26 cellular contexts compared by ENCODE assay signal in genomic region chrX:30751497-30751896, GRCh38.
"Had no signal": no experiment of that assay in that cellular context is flagged by ENCODE, and none has a peak within 500 bp of the region (broad histone marks: within the 10 kb centered on the region; RNA-seq: fewer than 3 reads in every experiment).

No MANE protein-coding gene starts in this region.

- FAIRE-seq: kidney had no signal

- H3K27ac Mint-ChIP-seq: activated B cell treated with CpG ODN at 0.5 μM for 24 hours; activated CD8-positive, alpha-beta T cell treated with anti-CD3 and anti-CD28 coated beads for 36 hours; activated naive CD4-positive, alpha-beta T cell treated with anti-CD3 and anti-CD28 coated beads, Interleukin-2, amount 50 U/mL, for 24 hours; activated naive CD8-positive, alpha-beta T cell treated with anti-CD3 and anti-CD28 coated beads, Interleukin-2, amount 50 U/mL, for 24 hours; activated T-helper 17 cell treated with anti-CD3 and anti-CD28 coated beads, Interleukin-2, amount 50 U/mL, for 72 hours; nephron; stimulated activated naive CD8-positive, alpha-beta T cell treated with anti-CD3 and anti-CD28 coated beads, Interleukin-15, Interleukin-2, amounts not matched to agents 100 ng/mL and 50 ng/mL, for 24 hours; T-helper 2 cell treated with Interferon-gamma antibody and Interleukin-4, amounts not matched to agents 5 μg/mL and 100 μg/mL, for 36 hours; type B pancreatic cell had no signal

- H3K36me3 ChIP-seq: gastrocnemius medialis, right lobe of liver, thoracic aorta, uterus had no signal

- H3K4me1 Mint-ChIP-seq: activated B cell treated with CpG ODN at 0.5 μM for 24 hours; activated naive CD4-positive, alpha-beta T cell treated with anti-CD3 and anti-CD28 coated beads, Interleukin-2, amount 50 U/mL, for 24 hours; activated T-helper 17 cell treated with anti-CD3 and anti-CD28 coated beads, Interleukin-2, amount 50 U/mL, for 72 hours; central memory CD8-positive, alpha-beta T cell; nephron had no signal

- H3K4me1 ChIP-seq: gastrocnemius medialis, right lobe of liver, uterus had no signal

- H3K27ac ChIP-seq: gastrocnemius medialis, right lobe of liver, thoracic aorta, uterus had no signal

- H3K4me3 ChIP-seq: gastrocnemius medialis, mucosa of descending colon, right lobe of liver, thoracic aorta, uterus had no signal

- H3K36me3 Mint-ChIP-seq: activated naive CD4-positive, alpha-beta T cell treated with anti-CD3 and anti-CD28 coated beads, Interleukin-2, amount 50 U/mL, for 24 hours; type B pancreatic cell had no signal

- H3K27me3 Mint-ChIP-seq: activated CD8-positive, alpha-beta T cell treated with anti-CD3 and anti-CD28 coated beads for 36 hours; activated naive CD4-positive, alpha-beta T cell treated with anti-CD3 and anti-CD28 coated beads, Interleukin-2, amount 50 U/mL, for 24 hours; activated T-helper 17 cell treated with anti-CD3 and anti-CD28 coated beads, Interleukin-2, amount 50 U/mL, for 72 hours; central memory CD8-positive, alpha-beta T cell; stimulated activated naive CD8-positive, alpha-beta T cell treated with anti-CD3 and anti-CD28 coated beads, Interleukin-15, Interleukin-2, amounts not matched to agents 100 ng/mL and 50 ng/mL, for 24 hours; type B pancreatic cell had no signal

- ATAC-seq: activated CD8-positive, alpha-beta T cell treated with anti-CD3 and anti-CD28 coated beads for 36 hours; activated naive CD8-positive, alpha-beta T cell treated with anti-CD3 and anti-CD28 coated beads, Interleukin-2, amount 50 U/mL, for 24 hours; activated T-cell treated with anti-CD3 and anti-CD28 coated beads, Interleukin-2, amount 50 U/mL, for 4 hours; activated T-helper 17 cell treated with anti-CD3 and anti-CD28 coated beads, Interleukin-2, amount 50 U/mL, for 72 hours; gastrocnemius medialis; mucosa of descending colon; right lobe of liver had no signal

- H3K27me3 ChIP-seq: gastrocnemius medialis, right lobe of liver, uterus had no signal

- H3K4me3 Mint-ChIP-seq: activated B cell treated with CpG ODN at 0.5 μM for 24 hours; activated CD8-positive, alpha-beta T cell treated with anti-CD3 and anti-CD28 coated beads for 36 hours; activated naive CD4-positive, alpha-beta T cell treated with anti-CD3 and anti-CD28 coated beads, Interleukin-2, amount 50 U/mL, for 24 hours; activated naive CD8-positive, alpha-beta T cell treated with anti-CD3 and anti-CD28 coated beads, Interleukin-2, amount 50 U/mL, for 24 hours; activated T-cell treated with anti-CD3 and anti-CD28 coated beads, Interleukin-2, amount 50 U/mL, for 4 hours; activated T-helper 17 cell treated with anti-CD3 and anti-CD28 coated beads, Interleukin-2, amount 50 U/mL, for 72 hours; central memory CD8-positive, alpha-beta T cell; nephron; stimulated activated naive CD8-positive, alpha-beta T cell treated with anti-CD3 and anti-CD28 coated beads, Interleukin-15, Interleukin-2, amounts not matched to agents 100 ng/mL and 50 ng/mL, for 24 hours; T-helper 2 cell treated with Interferon-gamma antibody and Interleukin-4, amounts not matched to agents 5 μg/mL and 100 μg/mL, for 36 hours; type B pancreatic cell had no signal

- H3K9me3 Mint-ChIP-seq: activated B cell treated with CpG ODN at 0.5 μM for 24 hours; activated CD8-positive, alpha-beta T cell treated with anti-CD3 and anti-CD28 coated beads for 36 hours; activated naive CD4-positive, alpha-beta T cell treated with anti-CD3 and anti-CD28 coated beads, Interleukin-2, amount 50 U/mL, for 24 hours; activated naive CD8-positive, alpha-beta T cell treated with anti-CD3 and anti-CD28 coated beads, Interleukin-2, amount 50 U/mL, for 24 hours; activated T-cell treated with anti-CD3 and anti-CD28 coated beads, Interleukin-2, amount 50 U/mL, for 4 hours; activated T-helper 17 cell treated with anti-CD3 and anti-CD28 coated beads, Interleukin-2, amount 50 U/mL, for 72 hours; central memory CD8-positive, alpha-beta T cell; stimulated activated naive CD8-positive, alpha-beta T cell treated with anti-CD3 and anti-CD28 coated beads, Interleukin-15, Interleukin-2, amounts not matched to agents 100 ng/mL and 50 ng/mL, for 24 hours; T-helper 2 cell treated with Interferon-gamma antibody and Interleukin-4, amounts not matched to agents 5 μg/mL and 100 μg/mL, for 36 hours; type B pancreatic cell had no signal

- DNase-seq: activated B cell treated with CpG ODN at 0.5 μM for 24 hours; activated CD4-positive, alpha-beta T cell treated with anti-CD3 and anti-CD28 coated beads, Interleukin-2, amount 50 U/mL, for 1 hour; activated CD8-positive, alpha-beta T cell treated with anti-CD3 and anti-CD28 coated beads for 36 hours; activated naive CD8-positive, alpha-beta T cell treated with anti-CD3 and anti-CD28 coated beads, Interleukin-2, amount 50 U/mL, for 24 hours; activated T-cell treated with anti-CD3 and anti-CD28 coated beads, Interleukin-2, amount 50 U/mL, for 4 hours; amygdala; dermis blood vessel endothelial cell; effector CD4-positive, alpha-beta T cell; gastrocnemius medialis; glutamatergic neuron; kidney; mesenchymal stem cell; mucosa of descending colon; posterior cingulate gyrus; right lobe of liver; stimulated activated CD4-positive, alpha-beta T cell treated with anti-CD3 and anti-CD28 coated beads, Interleukin-2, amount 100 ng/mL, for 48 hours; T-helper 1 cell; uterus had no signal

- H3K9me3 ChIP-seq: gastrocnemius medialis, mucosa of descending colon, right lobe of liver, thoracic aorta, uterus had no signal
